Comparison of ENCODE assay signal across 23 cellular contexts in the genomic region with DNA sequence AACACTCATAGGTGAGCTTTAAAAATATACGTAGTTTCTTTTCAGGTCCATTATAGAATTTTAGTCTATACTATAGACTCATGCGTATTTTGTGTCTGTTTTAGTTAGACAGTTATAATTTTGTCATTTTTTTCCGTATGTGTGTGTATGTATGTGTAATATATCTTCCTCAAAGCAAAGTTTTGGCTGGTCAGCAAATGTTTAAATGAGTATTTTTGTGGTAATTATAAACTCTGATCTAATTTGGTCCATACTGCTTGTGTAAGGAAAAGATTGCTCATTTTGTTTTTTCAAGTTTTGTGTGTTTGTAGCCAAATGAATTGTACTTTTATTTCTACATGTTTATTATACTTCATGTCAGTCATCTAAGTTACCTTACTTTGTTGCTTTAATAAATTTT. TPM values are rescaled to one million over a fixed set of nuclear protein-coding genes. Genes with fewer than 3 reads are reported as not detected.
A peak's percentile ranks its signal among the peaks of the same experiment; 100 is the strongest.
DNase-seq lines count a peak whose midpoint lies in the region; ATAC-seq, FAIRE-seq and TF ChIP-seq lines count a peak whose summit lies in the region.
"Had no signal": no experiment of that assay in that cellular context is flagged by ENCODE, and none has a peak within 500 bp of the region (broad histone marks: within the 10 kb centered on the region; RNA-seq: fewer than 3 reads in every experiment).

No MANE protein-coding gene starts in this region.

- no peaks in the 10 kb centered on the region for H4K20me1 ChIP-seq in astrocyte (ENCODE audit: insufficient read depth, low read length)

- H3K27me3 Mint-ChIP-seq in astrocyte (ENCODE audit: low read depth, unreplicated experiment), result no peaks in the 10 kb centered on the region
- H3K27me3 Mint-ChIP-seq in memory B cell, result no peaks in the 10 kb centered on the region
- H3K27me3 Mint-ChIP-seq in activated naive CD4-positive, alpha-beta T cell treated with anti-CD3 and anti-CD28 coated beads for 36 hours (ENCODE audit: low read depth), result no peaks in the 10 kb centered on the region
- H3K27me3 Mint-ChIP-seq: CD4-positive, alpha-beta T cell had no signal

- intact Hi-C loops in activated naive CD4-positive, alpha-beta T cell treated with anti-CD3 and anti-CD28 coated beads for 36 hours (cut with micrococcal nuclease), result no loop called here

- H3K36me3 Mint-ChIP-seq in astrocyte (ENCODE audit: low read depth, unreplicated experiment) (peaks cover 10% of the 10 kb centered on the region), memory B cell (peaks cover 27% of the 10 kb centered on the region)
- peaks cover 17% of the 10 kb centered on the region for H3K36me3 Mint-ChIP-seq in activated naive CD4-positive, alpha-beta T cell treated with anti-CD3 and anti-CD28 coated beads for 36 hours (ENCODE audit: low read depth)

- 83% methylated on average over 3 of the region's 3 CpGs for WGBS in A549 (ENCODE audit: missing lambda C conversion rate)

- TF ChIP-seq CTCF in A549 (IDR thresholded peaks at IDR 0.05), result no peak
- no peak for TF ChIP-seq CTCF in HEK293 (tag by site-specific recombination; IDR thresholded peaks at IDR 0.05)
- no peak for TF ChIP-seq CTCF in astrocyte (IDR thresholded peaks at IDR 0.05; ENCODE audit: insufficient read depth, low read depth, low read length)

- TF ChIP-seq EP300 in A549 (IDR thresholded peaks at IDR 0.05), result no peak

- H3K79me2 ChIP-seq in astrocyte (ENCODE audit: insufficient read depth, low read length), result peaks cover 58% of the 10 kb centered on the region

- H3K36me3 ChIP-seq in HEK293 (ENCODE audit: control insufficient read depth in 2 of 2, insufficient read depth in 1 of 2, low read length in 2 of 2) (no peaks in the 10 kb centered on the region), astrocyte (ENCODE audit: insufficient read depth, low read length) (no peaks in the 10 kb centered on the region)

- no peak overlapping the region for H3K27ac Mint-ChIP-seq in astrocyte (ENCODE audit: unreplicated experiment)
- peak overlapping the region; percentile 37 for H3K27ac Mint-ChIP-seq in memory B cell
- H3K27ac Mint-ChIP-seq in activated naive CD4-positive, alpha-beta T cell treated with anti-CD3 and anti-CD28 coated beads for 36 hours, result no peak overlapping the region
- H3K27ac Mint-ChIP-seq: CD4-positive, alpha-beta T cell had no signal

- H3K9me3 Mint-ChIP-seq in astrocyte (ENCODE audit: unreplicated experiment) (no peaks in the 10 kb centered on the region), memory B cell (peaks cover 2% of the 10 kb centered on the region)
- H3K9me3 Mint-ChIP-seq in activated naive CD4-positive, alpha-beta T cell treated with anti-CD3 and anti-CD28 coated beads for 36 hours, result no peaks in the 10 kb centered on the region
- H3K9me3 Mint-ChIP-seq: CD4-positive, alpha-beta T cell had no signal

- ATAC-seq in A549, result no peak
- no peak for ATAC-seq in memory B cell (ENCODE audit: low read depth)

- TF ChIP-seq POLR2A in A549 (IDR thresholded peaks at IDR 0.05; ENCODE audit: low read length), result no peak

- no peak overlapping the region for H2AFZ ChIP-seq in astrocyte (ENCODE audit: low read depth, low read length)
- H2AFZ ChIP-seq: PC-9 had no signal

- no peak for FAIRE-seq in A549 (lab: Jason Lieb, UNC)
- FAIRE-seq in astrocyte (lab: Jason Lieb, UNC), result no peak
- FAIRE-seq: D721Med had no signal

- no peak overlapping the region for H3K4me3 ChIP-seq in A549
- H3K4me3 ChIP-seq in HEK293 (ENCODE audit: low read depth, low read length), result no peak overlapping the region
- no peak overlapping the region for H3K4me3 ChIP-seq in astrocyte (ENCODE audit: insufficient read depth, low read depth, low read length)
- H3K4me3 ChIP-seq: BLaER1 treated with 17β-estradiol and CSF1 and Interleukin-3, amounts not matched to agents 10 nM and 100 nM; PC-9 had no signal

- POLR2A ChIA-PET in A549 (lab: Yijun Ruan, JAX), result no interaction called here
- POLR2A ChIA-PET in HEK293 (lab: Yijun Ruan, JAX), result no interaction called here

- H3K9me3 ChIP-seq in A549, result no peaks in the 10 kb centered on the region
- no peaks in the 10 kb centered on the region for H3K9me3 ChIP-seq in HEK293 (ENCODE audit: control insufficient read depth, insufficient read depth, low read depth, low read length)
- H3K9me3 ChIP-seq in astrocyte (ENCODE audit: insufficient read depth, low read depth, low read length), result no peaks in the 10 kb centered on the region

- H3K4me3 Mint-ChIP-seq in astrocyte (ENCODE audit: unreplicated experiment), result no peak overlapping the region
- H3K4me3 Mint-ChIP-seq in memory B cell, result no peak overlapping the region
- no peak overlapping the region for H3K4me3 Mint-ChIP-seq in activated naive CD4-positive, alpha-beta T cell treated with anti-CD3 and anti-CD28 coated beads for 36 hours
- H3K4me3 Mint-ChIP-seq: CD4-positive, alpha-beta T cell had no signal

- no peak for DNase-seq in A549 (ENCODE audit: low read depth in 1 of 2, low spot score in 1 of 2)
- no peak for DNase-seq in astrocyte (ENCODE audit: low read depth)
- DNase-seq in memory B cell (ENCODE audit: low spot score in 2 of 2), result no peak
- DNase-seq in SIG-M5 treated with dmso at 0.1 percent for 504 hours (lab: John Stamatoyannopoulos, UW; ENCODE audit: unreplicated experiment), result no peak
- DNase-seq in H4 (ENCODE audit: low spot score), result no peak
- DNase-seq in NCI-H2107 (lab: John Stamatoyannopoulos, UW), result no peak
- DNase-seq in activated naive CD4-positive, alpha-beta T cell treated with anti-CD3 and anti-CD28 coated beads for 36 hours, result no peak
- DNase-seq: AML-193; CD4-positive, alpha-beta T cell; MM.1S; NCI-H2029; NCI-H446 treated with DMSO at 0.1 percent for 48 hours; NCI-H526; NCI-H82; NK-92 treated with Interleukin-12 subunit alpha and Interleukin-12 subunit beta, amount 100 ng/mL, for 24 hours; PC-9; Right ventricle myocardium superior had no signal

- CTCF ChIA-PET in A549 (lab: Yijun Ruan, JAX), result interaction anchor here (0.9 kb wide), 1 partner anchor 59 kb away, joined by 5 read pairs; no protein-coding TSS in a partner anchor
- CTCF ChIA-PET in HEK293 (lab: Yijun Ruan, JAX), result no interaction called here
- CTCF ChIA-PET in activated naive CD4-positive, alpha-beta T cell treated with anti-CD3 and anti-CD28 coated beads for 36 hours (lab: Charles Lee), result no interaction called here

- no peak for TF ChIP-seq RAD21 in A549 (conservative IDR thresholded peaks at IDR 0.05 in 1 of 2, IDR thresholded peaks at IDR 0.05 in 1 of 2)

- H3K4me1 Mint-ChIP-seq in astrocyte (ENCODE audit: low read depth, unreplicated experiment) (peaks cover 37% of the 10 kb centered on the region), memory B cell (peaks cover 30% of the 10 kb centered on the region)
- peaks cover 33% of the 10 kb centered on the region for H3K4me1 Mint-ChIP-seq in activated naive CD4-positive, alpha-beta T cell treated with anti-CD3 and anti-CD28 coated beads for 36 hours (ENCODE audit: low read depth)

- no peak overlapping the region for H3K27ac ChIP-seq in A549
- no peak overlapping the region for H3K27ac ChIP-seq in HEK293 (ENCODE audit: extremely low read depth, low read depth, low read length)
- peak overlapping the region; percentile 87 for H3K27ac ChIP-seq in astrocyte (ENCODE audit: low read depth, low read length)
- H3K27ac ChIP-seq: BLaER1 treated with 17β-estradiol and CSF1 and Interleukin-3, amounts not matched to agents 10 nM and 100 nM; KMS-11; PC-9 had no signal

- H3K27me3 ChIP-seq in astrocyte (ENCODE audit: insufficient read depth, low read length), result no peaks in the 10 kb centered on the region
- H3K27me3 ChIP-seq: BLaER1 treated with 17β-estradiol and CSF1 and Interleukin-3, amounts not matched to agents 10 nM and 100 nM had no signal

- peak overlapping the region; percentile 74 for H3K4me2 ChIP-seq in A549
- no peak overlapping the region for H3K4me2 ChIP-seq in astrocyte (ENCODE audit: low read length)
- H3K4me2 ChIP-seq: KMS-11, PC-9 had no signal

- peaks cover 45% of the 10 kb centered on the region for H3K4me1 ChIP-seq in A549
- H3K4me1 ChIP-seq in HEK293 (ENCODE audit: control insufficient read depth, insufficient read depth, low read length), result peaks cover 17% of the 10 kb centered on the region
- H3K4me1 ChIP-seq in astrocyte (ENCODE audit: insufficient read depth, low read length), result peaks cover 35% of the 10 kb centered on the region

- no peak overlapping the region for H3K9ac ChIP-seq in astrocyte (ENCODE audit: low read length)
- H3K9ac ChIP-seq: BLaER1 treated with 17β-estradiol and CSF1 and Interleukin-3, amounts not matched to agents 10 nM and 100 nM; KMS-11 had no signal

TF ChIP-seq in HEK293, 187 proteins besides CTCF, POLR2A, EP300 and RAD21 (continues in another document):
- TF ChIP-seq ZFHX2 (tag by site-specific recombination; conservative IDR thresholded peaks at IDR 0.05), result no peak

RNA-seq across cellular contexts. Expression of a gene that starts 20.5 kb away (rescaled TPM):
- polyA plus RNA-seq in A549 (2011; rRNA removed) (not detected in 2 replicates), A549 (2017; fragmentation: RNase III; extraction: RNeasy Plus Mini Kit Qiagen cat#74134 plus additional on column Dnase treatment) (not detected in 3 replicates)
- not detected in 2 replicates for polyA plus RNA-seq in A549 (2012; cell fraction: cytosol; rRNA removed)
- not detected in 2 replicates for polyA plus RNA-seq in A549 (2012; cell fraction: nucleus; rRNA removed)
- not detected in 2 replicates for polyA minus RNA-seq in A549 (2011; rRNA and poly(A)+ RNA removed)
- 0.41 and 0.64 TPM in 2 replicates for total RNA-seq in astrocyte
- total RNA-seq in H4 (2014; rRNA removed; shearing (Covaris generic)), result not detected in 2 replicates
- total RNA-seq in activated naive CD4-positive, alpha-beta T cell treated with anti-CD3 and anti-CD28 coated beads for 36 hours, result not detected
- total RNA-seq: CD4-positive, alpha-beta T cell; Daoy; G401; PC-9; Right ventricle myocardium superior had no signal

RNA-seq across cellular contexts. Expression of a gene that starts 60.0 kb away (rescaled TPM):
- polyA plus RNA-seq in A549 (2011; rRNA removed), result 17.7 and 30.0 TPM in 2 replicates
- 8.1 and 8.9 TPM in 2 replicates for polyA plus RNA-seq in A549 (2012; cell fraction: cytosol; rRNA removed)
- polyA plus RNA-seq in A549 (2012; cell fraction: nucleus; rRNA removed), result 3.6 and 3.9 TPM in 2 replicates
- 19.3 to 24.5 TPM (median 21.0 TPM) in 3 replicates for polyA plus RNA-seq in A549 (2017; fragmentation: RNase III; extraction: RNeasy Plus Mini Kit Qiagen cat#74134 plus additional on column Dnase treatment)
- 2.8 and 3.7 TPM in 2 replicates for polyA minus RNA-seq in A549 (2011; rRNA and poly(A)+ RNA removed)
- 24.5 and 27.8 TPM in 2 replicates for total RNA-seq in astrocyte
- 28.9 and 36.5 TPM in 2 replicates for total RNA-seq in H4 (2014; rRNA removed; shearing (Covaris generic))
- 10 to 100 TPM; 21.3 to 22.4 TPM for total RNA-seq in activated naive CD4-positive, alpha-beta T cell treated with anti-CD3 and anti-CD28 coated beads for 36 hours
